ENCODE assay signal across 1 cellular context in the genomic region with DNA sequence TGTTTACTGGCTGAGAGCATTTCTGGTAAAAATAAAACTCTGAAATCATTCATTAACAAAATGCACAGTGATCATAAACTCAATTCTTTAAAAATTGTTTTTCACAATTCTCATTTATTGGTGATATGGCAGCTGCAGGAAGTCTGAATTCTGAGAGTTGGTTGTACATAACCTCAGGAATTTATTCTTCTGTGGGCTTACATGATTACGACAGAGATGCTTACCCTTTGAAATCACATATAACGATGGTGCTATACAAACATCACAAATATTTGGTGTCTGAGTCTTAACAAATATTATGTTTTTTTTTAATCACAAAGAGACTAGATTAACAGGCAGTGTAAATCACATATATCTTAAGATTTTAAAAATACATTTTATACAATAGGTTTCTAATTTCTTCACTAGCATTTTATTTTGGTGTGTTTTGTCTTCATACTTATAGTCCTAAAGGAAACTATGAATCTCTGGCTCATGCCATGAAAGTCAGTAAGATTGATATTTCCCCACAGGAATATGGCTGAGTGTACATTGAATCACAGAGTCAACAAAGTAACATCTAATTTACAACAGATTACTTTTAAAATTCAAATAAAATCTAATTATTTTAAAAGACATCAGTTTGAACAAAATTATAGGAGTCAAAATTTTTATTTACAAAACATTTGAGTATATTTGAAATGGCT.
TF ChIP-seq lines count a peak whose summit lies in the region.

No MANE protein-coding gene starts in this region.

TF ChIP-seq in SK-N-SH treated with all-trans-retinoic acid at 6 μM for 48 hours, 23 proteins besides CTCF, POLR2A, EP300 and RAD21 (continued from another document):
- TF ChIP-seq CREB5 (CRISPR knock-in tag; IDR thresholded peaks at IDR 0.05; ENCODE audit: low read depth), result no peak
- no peak for TF ChIP-seq ZNF565 (CRISPR knock-in tag; conservative IDR thresholded peaks at IDR 0.05; ENCODE audit: low read depth)
- no peak for TF ChIP-seq PPARA (CRISPR knock-in tag; IDR thresholded peaks at IDR 0.05; ENCODE audit: borderline replicate concordance)
- no peak for TF ChIP-seq OSR1 (CRISPR knock-in tag; IDR thresholded peaks at IDR 0.05)
